ENCODE assay signal across 1 cellular context in the genomic region with DNA sequence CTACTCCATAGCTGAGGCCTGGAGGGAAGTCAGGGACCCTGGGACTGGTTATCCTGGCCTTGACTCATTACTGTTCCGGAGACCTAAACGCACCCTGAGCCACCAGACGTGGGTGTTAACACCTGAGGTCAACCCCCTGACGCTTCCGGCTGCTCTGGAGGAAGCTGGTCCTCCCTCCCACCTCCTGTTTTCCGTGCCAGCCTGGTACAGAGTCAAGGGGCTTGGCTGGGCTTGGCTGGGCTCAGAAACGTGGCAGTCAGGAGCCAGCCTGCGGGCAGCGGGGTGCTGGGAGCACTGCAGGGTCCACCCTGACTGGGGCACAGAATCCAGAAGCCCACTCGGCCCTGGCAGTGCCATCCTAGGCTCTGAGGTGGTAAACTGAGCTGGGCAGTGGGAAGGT.
TF ChIP-seq lines count a peak whose summit lies in the region.

No MANE protein-coding gene starts in this region.

TF ChIP-seq in GM12878, 131 proteins besides CTCF, POLR2A, EP300 and RAD21:
- TF ChIP-seq CREB1 (IDR thresholded peaks at IDR 0.05; ENCODE audit: low read depth): no peak
- TF ChIP-seq DPF2 (IDR thresholded peaks at IDR 0.05): no peak
- no peak for TF ChIP-seq NR2C2 (IDR thresholded peaks at IDR 0.05; ENCODE audit: borderline replicate concordance, control insufficient read depth, insufficient read length, low read depth)
- TF ChIP-seq IKZF1 (conservative IDR thresholded peaks at IDR 0.05): peak; percentile 25; the same call in 1 of the 2 replicates
